In the genomic region with DNA sequence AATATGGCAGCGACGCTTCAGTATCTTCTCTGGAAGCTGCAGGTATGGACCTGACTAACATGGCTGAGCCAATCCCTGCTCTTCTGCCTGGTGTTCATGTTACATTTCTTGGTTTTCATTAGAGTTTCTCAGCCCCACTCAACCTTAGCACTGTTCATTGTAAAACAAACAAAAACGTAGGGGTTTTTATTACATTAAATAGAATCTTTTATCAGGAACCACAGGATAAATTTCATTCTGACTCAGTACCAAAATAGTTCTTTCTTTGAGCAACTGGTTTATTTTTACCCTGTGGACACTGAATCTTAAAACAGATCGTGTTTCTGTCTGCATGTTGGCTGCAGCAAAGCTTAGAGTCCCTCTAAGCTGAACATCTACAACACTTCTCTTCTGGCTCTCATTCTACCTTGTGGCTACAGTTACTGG, we compare ENCODE assay signal across 24 cellular contexts. TPM values are rescaled to one million over a fixed set of nuclear protein-coding genes. Genes with fewer than 3 reads are reported as not detected.
DNase-seq lines count a peak whose midpoint lies in the region; ATAC-seq, FAIRE-seq and TF ChIP-seq lines count a peak whose summit lies in the region.
"Had no signal": no experiment of that assay in that cellular context is flagged by ENCODE, and none has a peak within 500 bp of the region (broad histone marks: within the 10 kb centered on the region; RNA-seq: fewer than 3 reads in every experiment).

No MANE protein-coding gene starts in this region.

- H3K4me3 ChIP-seq in HEK293 (ENCODE audit: low read depth, low read length) (no peak overlapping the region), RWPE2 (ENCODE audit: severe bottlenecking) (no peak overlapping the region), cardiac muscle cell (no peak overlapping the region), gastrocnemius medialis (peak overlapping the region; percentile 14 to 31 (median 29))
- H3K4me3 ChIP-seq: esophagus squamous epithelium, testis had no signal

- peaks cover 2% of the 10 kb centered on the region; the same call in 1 of the 2 replicates for H3K4me1 ChIP-seq in HEK293 (ENCODE audit: control insufficient read depth, insufficient read depth, low read length)
- peaks cover 30% of the 10 kb centered on the region for H3K4me1 ChIP-seq in RWPE2 (ENCODE audit: insufficient read depth, poor library complexity, severe bottlenecking)
- peaks cover 8% of the 10 kb centered on the region for H3K4me1 ChIP-seq in cardiac muscle cell (ENCODE audit: low read depth)
- H3K4me1 ChIP-seq in gastrocnemius medialis = peaks cover 32 to 71% of the 10 kb centered on the region in 2 donors
- H3K4me1 ChIP-seq: testis had no signal

- CTCF ChIA-PET in HEK293 (lab: Yijun Ruan, JAX) = no interaction called here

- DNase-seq in RWPE2 (ENCODE audit: low spot score) (no peak), cardiac muscle cell (ENCODE audit: low read depth in 1 of 2, low spot score in 1 of 2) (peak in 1 of 2 donors; percentile 23), gastrocnemius medialis (peak in 1 of 2 donors; percentile 36), D721Med (ENCODE audit: insufficient read length, low spot score) (no peak)
- DNase-seq in activated naive CD4-positive, alpha-beta T cell treated with anti-CD3 and anti-CD28 coated beads, Interleukin-2, amount 50 U/mL, for 72 hours (ENCODE audit: low spot score in 2 of 2) = no peak
- DNase-seq: C1 segment of cervical spinal cord; central memory CD4-positive, alpha-beta T cell; DMS53; effector CD8-positive, alpha-beta T cell; esophagus squamous epithelium; islet precursor cell; MM.1S; NCI-H1694 treated with DMSO at 0.1 percent for 48 hours; NCI-H69; testis had no signal

- ATAC-seq in RWPE2 (ENCODE audit: low read depth) (no peak), gastrocnemius medialis (peak; percentile 92 to 96), GM18858 (IDR thresholded peaks at IDR 0.05; ENCODE audit: unreplicated experiment) (no peak), GM18505 (IDR thresholded peaks at IDR 0.05; ENCODE audit: unreplicated experiment) (no peak)
- no peak for ATAC-seq in activated naive CD4-positive, alpha-beta T cell treated with anti-CD3 and anti-CD28 coated beads, Interleukin-2, amount 50 U/mL, for 72 hours

- POLR2A ChIA-PET in HEK293 (lab: Yijun Ruan, JAX) = no interaction called here

- H3K36me3 Mint-ChIP-seq in activated naive CD4-positive, alpha-beta T cell treated with anti-CD3 and anti-CD28 coated beads, Interleukin-2, amount 50 U/mL, for 72 hours = no peaks in the 10 kb centered on the region

- FAIRE-seq in D721Med (lab: Jason Lieb, UNC) = no peak
- FAIRE-seq: H54 had no signal

- in situ Hi-C loops in gastrocnemius medialis (cut with MboI; ENCODE audit: low sequenced_read_pairs in 4 of 4) = no loop called here

- TF ChIP-seq CTCF in HEK293 (tag by site-specific recombination; IDR thresholded peaks at IDR 0.05) (no peak), RWPE2 (IDR thresholded peaks at IDR 0.05; ENCODE audit: poor library complexity, severe bottlenecking) (no peak), cardiac muscle cell (IDR thresholded peaks at IDR 0.05; ENCODE audit: low read depth, low read length) (no peak), gastrocnemius medialis (IDR thresholded peaks at IDR 0.05 in 4 of 5, conservative IDR thresholded peaks at IDR 0.05 in 1 of 5) (no peak), D721Med (IDR thresholded peaks at IDR 0.05; ENCODE audit: insufficient read depth, missing control alignments) (no peak)

- H3K27ac ChIP-seq in HEK293 (ENCODE audit: extremely low read depth, low read depth, low read length) = no peak overlapping the region
- peak overlapping the region; percentile 8 for H3K27ac ChIP-seq in RWPE2 (ENCODE audit: poor library complexity, severe bottlenecking)
- H3K27ac ChIP-seq in cardiac muscle cell = peak overlapping the region; percentile 69
- H3K27ac ChIP-seq in gastrocnemius medialis = peak overlapping the region; percentile 83 to 90 (median 89)
- H3K27ac ChIP-seq: esophagus squamous epithelium, testis had no signal

- no peaks in the 10 kb centered on the region for H3K27me3 ChIP-seq in RWPE2 (ENCODE audit: insufficient read depth, poor library complexity, severe bottlenecking)
- no peaks in the 10 kb centered on the region for H3K27me3 ChIP-seq in cardiac muscle cell
- no peaks in the 10 kb centered on the region for H3K27me3 ChIP-seq in gastrocnemius medialis
- H3K27me3 ChIP-seq: esophagus squamous epithelium, testis had no signal

- intact Hi-C loops in gastrocnemius medialis (cut with DNase I; ENCODE audit: low total_unique reads) = no loop called here

- H3K27ac Mint-ChIP-seq in activated naive CD4-positive, alpha-beta T cell treated with anti-CD3 and anti-CD28 coated beads, Interleukin-2, amount 50 U/mL, for 72 hours = no peak overlapping the region
- H3K27ac Mint-ChIP-seq: activated T-helper 1 cell treated with anti-CD3 and anti-CD28 coated beads, Interleukin-12 subunit alpha, Interleukin-12 subunit beta, Interleukin-2, Interleukin-4 antibody, amounts not matched to agents 30 ng/mL and 10 ng/mL and 1 ng/mL, durations not matched to agents 14 hours and 24 hours and 36 hours; progenitor cell of endocrine pancreas had no signal

- H3K9me3 ChIP-seq in HEK293 (ENCODE audit: control insufficient read depth, insufficient read depth, low read depth, low read length) (no peaks in the 10 kb centered on the region), RWPE2 (ENCODE audit: severe bottlenecking) (no peaks in the 10 kb centered on the region), cardiac muscle cell (ENCODE audit: low read depth) (no peaks in the 10 kb centered on the region), gastrocnemius medialis (no peaks in the 10 kb centered on the region)
- H3K9me3 ChIP-seq: esophagus squamous epithelium, testis had no signal

- H3K36me3 ChIP-seq in HEK293 (ENCODE audit: control insufficient read depth in 2 of 2, insufficient read depth in 1 of 2, low read length in 2 of 2) (no peaks in the 10 kb centered on the region), RWPE2 (ENCODE audit: low read depth) (no peaks in the 10 kb centered on the region), cardiac muscle cell (no peaks in the 10 kb centered on the region), gastrocnemius medialis (no peaks in the 10 kb centered on the region)
- H3K36me3 ChIP-seq: esophagus squamous epithelium had no signal

- H3K9me3 Mint-ChIP-seq in activated naive CD4-positive, alpha-beta T cell treated with anti-CD3 and anti-CD28 coated beads, Interleukin-2, amount 50 U/mL, for 72 hours = no peaks in the 10 kb centered on the region
- H3K9me3 Mint-ChIP-seq: activated T-helper 1 cell treated with anti-CD3 and anti-CD28 coated beads, Interleukin-12 subunit alpha, Interleukin-12 subunit beta, Interleukin-2, Interleukin-4 antibody, amounts not matched to agents 30 ng/mL and 10 ng/mL and 1 ng/mL, durations not matched to agents 14 hours and 24 hours and 36 hours had no signal

- no peak for TF ChIP-seq POLR2A in gastrocnemius medialis (IDR thresholded peaks at IDR 0.05)
- TF ChIP-seq POLR2A in GM18505 (IDR thresholded peaks at IDR 0.05; ENCODE audit: borderline replicate concordance, extremely low read depth, insufficient read depth, insufficient read length) = no peak

TF ChIP-seq in HEK293, 187 proteins besides CTCF, POLR2A, EP300 and RAD21:
- TF ChIP-seq SCRT2 (tag by site-specific recombination; IDR thresholded peaks at IDR 0.05) (peak; percentile 31; the same call in 1 of the 2 replicates), MZF1 (tag by site-specific recombination; IDR thresholded peaks at IDR 0.05; ENCODE audit: borderline replicate concordance) (peak; percentile 89; the same call in 1 of the 2 replicates), ZNF624 (tag by site-specific recombination; IDR thresholded peaks at IDR 0.05) (no peak)
- TF ChIP-seq, protein P1, sequence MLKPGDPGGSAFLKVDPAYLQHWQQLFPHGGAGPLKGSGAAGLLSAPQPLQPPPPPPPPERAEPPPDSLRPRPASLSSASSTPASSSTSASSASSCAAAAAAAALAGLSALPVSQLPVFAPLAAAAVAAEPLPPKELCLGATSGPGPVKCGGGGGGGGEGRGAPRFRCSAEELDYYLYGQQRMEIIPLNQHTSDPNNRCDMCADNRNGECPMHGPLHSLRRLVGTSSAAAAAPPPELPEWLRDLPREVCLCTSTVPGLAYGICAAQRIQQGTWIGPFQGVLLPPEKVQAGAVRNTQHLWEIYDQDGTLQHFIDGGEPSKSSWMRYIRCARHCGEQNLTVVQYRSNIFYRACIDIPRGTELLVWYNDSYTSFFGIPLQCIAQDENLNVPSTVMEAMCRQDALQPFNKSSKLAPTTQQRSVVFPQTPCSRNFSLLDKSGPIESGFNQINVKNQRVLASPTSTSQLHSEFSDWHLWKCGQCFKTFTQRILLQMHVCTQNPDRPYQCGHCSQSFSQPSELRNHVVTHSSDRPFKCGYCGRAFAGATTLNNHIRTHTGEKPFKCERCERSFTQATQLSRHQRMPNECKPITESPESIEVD (tag by site-specific recombination; IDR thresholded peaks at IDR 0.05) = peak; percentile 81
- TF ChIP-seq, protein P2, sequence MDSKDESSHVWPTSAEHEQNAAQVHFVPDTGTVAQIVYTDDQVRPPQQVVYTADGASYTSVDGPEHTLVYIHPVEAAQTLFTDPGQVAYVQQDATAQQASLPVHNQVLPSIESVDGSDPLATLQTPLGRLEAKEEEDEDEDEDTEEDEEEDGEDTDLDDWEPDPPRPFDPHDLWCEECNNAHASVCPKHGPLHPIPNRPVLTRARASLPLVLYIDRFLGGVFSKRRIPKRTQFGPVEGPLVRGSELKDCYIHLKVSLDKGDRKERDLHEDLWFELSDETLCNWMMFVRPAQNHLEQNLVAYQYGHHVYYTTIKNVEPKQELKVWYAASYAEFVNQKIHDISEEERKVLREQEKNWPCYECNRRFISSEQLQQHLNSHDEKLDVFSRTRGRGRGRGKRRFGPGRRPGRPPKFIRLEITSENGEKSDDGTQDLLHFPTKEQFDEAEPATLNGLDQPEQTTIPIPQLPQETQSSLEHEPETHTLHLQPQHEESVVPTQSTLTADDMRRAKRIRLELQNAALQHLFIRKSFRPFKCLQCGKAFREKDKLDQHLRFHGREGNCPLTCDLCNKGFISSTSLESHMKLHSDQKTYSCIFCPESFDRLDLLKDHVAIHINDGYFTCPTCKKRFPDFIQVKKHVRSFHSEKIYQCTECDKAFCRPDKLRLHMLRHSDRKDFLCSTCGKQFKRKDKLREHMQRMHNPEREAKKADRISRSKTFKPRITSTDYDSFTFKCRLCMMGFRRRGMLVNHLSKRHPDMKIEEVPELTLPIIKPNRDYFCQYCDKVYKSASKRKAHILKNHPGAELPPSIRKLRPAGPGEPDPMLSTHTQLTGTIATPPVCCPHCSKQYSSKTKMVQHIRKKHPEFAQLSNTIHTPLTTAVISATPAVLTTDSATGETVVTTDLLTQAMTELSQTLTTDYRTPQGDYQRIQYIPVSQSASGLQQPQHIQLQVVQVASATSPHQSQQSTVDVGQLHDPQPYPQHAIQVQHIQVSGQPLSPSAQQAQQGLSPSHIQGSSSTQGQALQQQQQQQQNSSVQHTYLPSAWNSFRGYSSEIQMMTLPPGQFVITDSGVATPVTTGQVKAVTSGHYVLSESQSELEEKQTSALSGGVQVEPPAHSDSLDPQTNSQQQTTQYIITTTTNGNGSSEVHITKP (tag by site-specific recombination; IDR thresholded peaks at IDR 0.05) = peak; percentile 54

RNA-seq across cellular contexts. Expression of a gene that starts 27.1 kb away (rescaled TPM):
- total RNA-seq in cardiac muscle cell (5.6 and 15.5 TPM in 2 replicates), gastrocnemius medialis (100 to 1,000 TPM in 2 of 4 donors, 10 to 100 TPM in 2; 34.7 to 143 (median 78.3) TPM)
- 0.98 and 3.4 TPM in 2 replicates for polyA plus RNA-seq in cardiac muscle cell
- total RNA-seq in activated naive CD4-positive, alpha-beta T cell treated with anti-CD3 and anti-CD28 coated beads, Interleukin-2, amount 50 U/mL, for 72 hours = 1 to 10 TPM in 1 of 2 donors, under 1 TPM in 1; 0.66 to 2.7 TPM
- total RNA-seq: activated CD8-positive, alpha-beta memory T cell treated with anti-CD3 and anti-CD28 coated beads for 36 hours; activated T-helper 1 cell treated with anti-CD3 and anti-CD28 coated beads, Interleukin-12 subunit alpha, Interleukin-12 subunit beta, Interleukin-2, Interleukin-4 antibody, amounts not matched to agents 30 ng/mL and 10 ng/mL and 1 ng/mL, durations not matched to agents 14 hours and 24 hours and 36 hours; OCI-LY7 had no signal
- polyA plus RNA-seq: neural cell had no signal

Comparison
In these comparisons a context has a peak if more than half of its experiments do, and no peak if none do; other contexts are left out.
1. H3K4me3 ChIP-seq: peak in gastrocnemius medialis (4 of 4); none in HEK293 (single experiment), RWPE2 (single experiment) and cardiac muscle cell (single experiment).
2. ATAC-seq: peak in gastrocnemius medialis (2 of 2); none in RWPE2 (single experiment), GM18858 (single experiment), activated naive CD4-positive, alpha-beta T cell treated with anti-CD3 and anti-CD28 coated beads, Interleukin-2, amount 50 U/mL, for 72 hours (0 of 2) and GM18505 (single experiment).